Comparison of ENCODE assay signal across 2 cellular contexts in genomic region chr12:112023759-112024396, GRCh38.
TF ChIP-seq lines count a peak whose summit lies in the region.

No MANE protein-coding gene starts in this region.

TF ChIP-seq in GM23338, 12 proteins besides CTCF, POLR2A, EP300 and RAD21:
- no peak for TF ChIP-seq EZH2phosphoT487 (IDR thresholded peaks at IDR 0.05; ENCODE audit: unreplicated experiment)
- TF ChIP-seq POLR2AphosphoS5 (IDR thresholded peaks at IDR 0.05; ENCODE audit: low read depth) = peak; percentile 39; the same call in 1 of the 2 replicates
- no peak for TF ChIP-seq ETS1 (IDR thresholded peaks at IDR 0.05)

TF ChIP-seq in H1, 55 proteins besides CTCF, POLR2A, EP300 and RAD21:
- no peak for TF ChIP-seq KDM4A (IDR thresholded peaks at IDR 0.05; ENCODE audit: low read depth, low read length, severe bottlenecking)
- TF ChIP-seq, protein P1, sequence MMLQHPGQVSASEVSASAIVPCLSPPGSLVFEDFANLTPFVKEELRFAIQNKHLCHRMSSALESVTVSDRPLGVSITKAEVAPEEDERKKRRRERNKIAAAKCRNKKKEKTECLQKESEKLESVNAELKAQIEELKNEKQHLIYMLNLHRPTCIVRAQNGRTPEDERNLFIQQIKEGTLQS (IDR thresholded peaks at IDR 0.05; ENCODE audit: insufficient read depth, low read depth, low read length) = no peak
- TF ChIP-seq CEBPB (IDR thresholded peaks at IDR 0.05; ENCODE audit: low read depth, low read length) = peak; percentile 82
- no peak for TF ChIP-seq EZH2 (IDR thresholded peaks at IDR 0.05; ENCODE audit: low read depth, low read length, severe bottlenecking)
- TF ChIP-seq SIN3A (conservative IDR thresholded peaks at IDR 0.05 in 1 of 2, IDR thresholded peaks at IDR 0.05 in 1 of 2; ENCODE audit: low read depth in 1 of 2, low read length in 2 of 2) = peak; percentile 54 to 84; a peak in 2 of 4 replicates
- no peak for TF ChIP-seq KDM5A (IDR thresholded peaks at IDR 0.05; ENCODE audit: low read length)
- TF ChIP-seq POLR2AphosphoS5 (IDR thresholded peaks at IDR 0.05; ENCODE audit: low read depth, low read length) = peak; percentile 58
